1 cellular context compared by ENCODE assay signal in the genomic region with DNA sequence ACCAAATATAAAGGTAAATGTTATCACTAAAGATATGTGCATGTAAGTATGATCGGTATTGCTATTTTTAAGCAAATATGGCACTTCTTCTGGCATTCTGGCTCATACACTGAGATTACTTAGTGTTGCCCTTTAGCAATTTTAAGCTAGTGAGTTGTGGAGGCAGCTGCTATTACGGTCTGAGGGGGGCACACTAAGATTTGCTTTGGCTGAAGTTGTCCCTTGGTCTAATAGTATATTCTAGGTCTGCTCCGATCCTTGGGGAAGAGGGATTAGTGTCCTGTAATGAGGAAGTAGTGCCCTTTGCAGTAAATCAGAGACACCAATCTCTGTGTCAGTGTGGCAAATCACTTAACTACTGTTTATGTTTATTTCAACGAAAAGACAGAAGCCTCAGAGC.
TF ChIP-seq lines count a peak whose summit lies in the region.

No MANE protein-coding gene starts in this region.

TF ChIP-seq in WTC11, 78 proteins besides CTCF, POLR2A, EP300 and RAD21 (continued from another document):
- TF ChIP-seq ZNF425 (CRISPR knock-in tag; conservative IDR thresholded peaks at IDR 0.05) = no peak
- TF ChIP-seq RELA (CRISPR knock-in tag; IDR thresholded peaks at IDR 0.05; ENCODE audit: borderline replicate concordance) = no peak
- no peak for TF ChIP-seq NR2C2 (CRISPR knock-in tag; IDR thresholded peaks at IDR 0.05)
- TF ChIP-seq FOXP1 (CRISPR knock-in tag; IDR thresholded peaks at IDR 0.05; ENCODE audit: borderline replicate concordance) = no peak
- no peak for TF ChIP-seq ERG (CRISPR knock-in tag; IDR thresholded peaks at IDR 0.05)
- no peak for TF ChIP-seq KAT7 (CRISPR knock-in tag; IDR thresholded peaks at IDR 0.05; ENCODE audit: borderline replicate concordance)
- no peak for TF ChIP-seq ATF1 (CRISPR knock-in tag; IDR thresholded peaks at IDR 0.05)
- no peak for TF ChIP-seq ZNF263 (CRISPR knock-in tag; IDR thresholded peaks at IDR 0.05; ENCODE audit: low read depth)
- TF ChIP-seq, protein P1, sequence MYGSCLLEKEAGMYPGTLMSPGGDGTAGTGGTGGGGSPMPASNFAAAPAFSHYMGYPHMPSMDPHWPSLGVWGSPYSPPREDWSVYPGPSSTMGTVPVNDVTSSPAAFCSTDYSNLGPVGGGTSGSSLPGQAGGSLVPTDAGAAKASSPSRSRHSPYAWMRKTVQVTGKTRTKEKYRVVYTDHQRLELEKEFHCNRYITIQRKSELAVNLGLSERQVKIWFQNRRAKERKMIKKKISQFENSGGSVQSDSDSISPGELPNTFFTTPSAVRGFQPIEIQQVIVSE (CRISPR knock-in tag; IDR thresholded peaks at IDR 0.05; ENCODE audit: borderline replicate concordance) = no peak
- no peak for TF ChIP-seq FOXK1 (CRISPR knock-in tag; IDR thresholded peaks at IDR 0.05)
- TF ChIP-seq PRRX2 (CRISPR knock-in tag; IDR thresholded peaks at IDR 0.05) = no peak
- no peak for TF ChIP-seq TP53 (CRISPR knock-in tag; IDR thresholded peaks at IDR 0.05)
